30 cellular contexts compared by ENCODE assay signal in the genomic region with DNA sequence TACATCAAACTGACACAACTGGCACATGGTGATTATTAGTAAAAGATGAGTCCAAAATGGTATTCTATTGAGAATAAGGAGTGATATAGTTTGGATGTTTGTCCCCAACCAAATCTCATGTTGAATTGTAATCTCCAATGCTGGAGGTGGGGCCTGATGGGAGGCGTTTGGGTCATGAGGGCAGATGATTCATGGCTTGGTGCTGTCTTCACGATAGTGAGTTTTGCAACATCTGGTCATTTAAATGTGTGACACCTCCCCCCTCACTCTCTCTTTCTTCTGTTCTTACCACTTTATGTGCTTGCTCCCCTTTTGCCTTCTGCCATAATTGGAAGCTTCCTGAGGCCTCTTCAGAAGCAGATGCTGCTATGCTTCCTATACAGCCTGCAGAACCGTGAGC.
"Had no signal": no experiment of that assay in that cellular context is flagged by ENCODE, and none has a peak within 500 bp of the region (broad histone marks: within the 10 kb centered on the region; RNA-seq: fewer than 3 reads in every experiment).

No MANE protein-coding gene starts in this region.

- H3K4me3 Mint-ChIP-seq: activated CD4-positive, alpha-beta memory T cell treated with anti-CD3 and anti-CD28 coated beads, Interleukin-2, amount 10 ng/mL, durations not matched to agents 7 days and 5 days; activated CD4-positive, alpha-beta T cell treated with anti-CD3 and anti-CD28 coated beads, Interleukin-2, amount 10 ng/mL, durations not matched to agents 7 days and 5 days; activated naive CD8-positive, alpha-beta T cell; brain; effector memory CD8-positive, alpha-beta T cell; immature natural killer cell; natural killer cell treated with Interleukin-12 subunit alpha and Interleukin-12 subunit beta and Interleukin-15 and Interleukin-18, amount 100 ng/mL, for 72 hours; T-helper 1 cell treated with Interleukin-12 subunit alpha and Interleukin-12 subunit beta and Interleukin-4 antibody, amounts not matched to agents 30 μg/mL and 1 μg/mL, for 36 hours had no signal

- ATAC-seq: effector memory CD8-positive, alpha-beta T cell; foreskin keratinocyte; heart left ventricle; left lobe of liver; lower lobe of right lung; mucosa of descending colon; natural killer cell treated with Interleukin-12 subunit alpha and Interleukin-12 subunit beta and Interleukin-15 and Interleukin-18, amount 100 ng/mL, for 72 hours; right cardiac atrium; upper lobe of right lung had no signal

- H3K4me1 ChIP-seq: ascending aorta, heart left ventricle, lower lobe of right lung, spleen, suprapubic skin, upper lobe of right lung had no signal

- H3K27ac Mint-ChIP-seq: activated CD4-positive, alpha-beta memory T cell treated with anti-CD3 and anti-CD28 coated beads, Interleukin-2, amount 10 ng/mL, durations not matched to agents 7 days and 5 days; activated CD4-positive, alpha-beta T cell treated with anti-CD3 and anti-CD28 coated beads, Interleukin-2, amount 10 ng/mL, durations not matched to agents 7 days and 5 days; activated naive CD8-positive, alpha-beta T cell; brain; effector memory CD8-positive, alpha-beta T cell; natural killer cell treated with Interleukin-12 subunit alpha and Interleukin-12 subunit beta and Interleukin-15 and Interleukin-18, amount 100 ng/mL, for 72 hours; T-helper 1 cell treated with Interleukin-12 subunit alpha and Interleukin-12 subunit beta and Interleukin-4 antibody, amounts not matched to agents 30 μg/mL and 1 μg/mL, for 36 hours had no signal

- H3K36me3 Mint-ChIP-seq: activated naive CD8-positive, alpha-beta T cell; brain; immature natural killer cell; natural killer cell treated with Interleukin-12 subunit alpha and Interleukin-12 subunit beta and Interleukin-15 and Interleukin-18, amount 100 ng/mL, for 72 hours had no signal

- H3K9me3 ChIP-seq: ascending aorta, lower lobe of right lung, mucosa of descending colon, spleen, suprapubic skin, tibial artery, upper lobe of right lung had no signal

- H3K4me3 ChIP-seq: ascending aorta, heart left ventricle, lower lobe of right lung, mucosa of descending colon, spleen, suprapubic skin, tibial artery, upper lobe of right lung had no signal

- H3K4me1 Mint-ChIP-seq: activated CD4-positive, alpha-beta T cell treated with anti-CD3 and anti-CD28 coated beads, Interleukin-2, amount 10 ng/mL, durations not matched to agents 7 days and 5 days; immature natural killer cell had no signal

- DNase-seq: activated CD4-positive, alpha-beta memory T cell treated with anti-CD3 and anti-CD28 coated beads, Interleukin-2, amount 10 ng/mL, durations not matched to agents 7 days and 5 days; activated CD4-positive, alpha-beta T cell treated with anti-CD3 and anti-CD28 coated beads, Interleukin-2, amount 10 ng/mL, durations not matched to agents 7 days and 5 days; activated CD4-positive, CD25-positive, alpha-beta regulatory T cell treated with anti-CD3 and anti-CD28 coated beads, Interleukin-2, amount 50 U/mL, for 72 hours; activated effector memory CD4-positive, alpha-beta T cell treated with Interleukin-2 at 50 U/mL for 16 hours; activated naive CD4-positive, alpha-beta T cell treated with Interleukin-2 at 50 U/mL for 16 hours; activated T-cell treated with anti-CD3 and anti-CD28 coated beads, Interleukin-2, amount 50 U/mL, for 48 hours; caudate nucleus; cortex of kidney; effector memory CD8-positive, alpha-beta T cell; foreskin keratinocyte; heart left ventricle; hypothalamus; immature natural killer cell; kidney glomerular epithelial cell; lower lobe of right lung; mucosa of descending colon; posterior cingulate gyrus; right cardiac atrium; spleen; stimulated activated naive CD4-positive, alpha-beta T cell; T-helper 9 cell; tibial artery; upper lobe of right lung had no signal

- H3K27me3 ChIP-seq: ascending aorta, foreskin keratinocyte, spleen, suprapubic skin, tibial artery, upper lobe of right lung had no signal

- H3K9me3 Mint-ChIP-seq: activated CD4-positive, alpha-beta memory T cell treated with anti-CD3 and anti-CD28 coated beads, Interleukin-2, amount 10 ng/mL, durations not matched to agents 7 days and 5 days; activated CD4-positive, alpha-beta T cell treated with anti-CD3 and anti-CD28 coated beads, Interleukin-2, amount 10 ng/mL, durations not matched to agents 7 days and 5 days; effector memory CD8-positive, alpha-beta T cell; natural killer cell treated with Interleukin-12 subunit alpha and Interleukin-12 subunit beta and Interleukin-15 and Interleukin-18, amount 100 ng/mL, for 72 hours; T-helper 1 cell treated with Interleukin-12 subunit alpha and Interleukin-12 subunit beta and Interleukin-4 antibody, amounts not matched to agents 30 μg/mL and 1 μg/mL, for 36 hours had no signal

- H3K36me3 ChIP-seq: ascending aorta, heart left ventricle, lower lobe of right lung, spleen, suprapubic skin, tibial artery, upper lobe of right lung had no signal

- H3K27ac ChIP-seq: ascending aorta, foreskin keratinocyte, heart left ventricle, lower lobe of right lung, spleen, suprapubic skin, tibial artery, upper lobe of right lung had no signal
